In genomic region chr11:128908391-128909246, GRCh38 we compare ENCODE assay signal across 1 cellular context.
TF ChIP-seq lines count a peak whose summit lies in the region.

No MANE protein-coding gene starts in this region.

TF ChIP-seq in HepG2, 621 proteins besides CTCF, POLR2A, EP300 and RAD21:
- TF ChIP-seq SRF (IDR thresholded peaks at IDR 0.05; ENCODE audit: low read depth, low read length) (no peak), CREM (IDR thresholded peaks at IDR 0.05) (no peak), CREM (CRISPR knock-in tag; IDR thresholded peaks at IDR 0.05) (no peak), PHF21A (CRISPR knock-in tag; IDR thresholded peaks at IDR 0.05) (no peak), ZNF75D (CRISPR knock-in tag; IDR thresholded peaks at IDR 0.05; ENCODE audit: borderline replicate concordance) (no peak), ZFAT (CRISPR knock-in tag; conservative IDR thresholded peaks at IDR 0.05) (no peak), CCAR2 (optimal IDR thresholded peaks at IDR 0.05; ENCODE audit: low read depth, low read length) (no peak), RARG (CRISPR knock-in tag; IDR thresholded peaks at IDR 0.05; ENCODE audit: low read depth) (no peak), ZNF512 (CRISPR knock-in tag; IDR thresholded peaks at IDR 0.05) (no peak), ZBTB46 (CRISPR knock-in tag; IDR thresholded peaks at IDR 0.05; ENCODE audit: borderline replicate concordance) (no peak), PAXIP1 (CRISPR knock-in tag; conservative IDR thresholded peaks at IDR 0.05) (no peak), TFAP4 (IDR thresholded peaks at IDR 0.05; ENCODE audit: borderline replicate concordance, low read depth) (no peak), STAG1 (CRISPR knock-in tag; IDR thresholded peaks at IDR 0.05) (no peak)
- TF ChIP-seq, protein P1, sequence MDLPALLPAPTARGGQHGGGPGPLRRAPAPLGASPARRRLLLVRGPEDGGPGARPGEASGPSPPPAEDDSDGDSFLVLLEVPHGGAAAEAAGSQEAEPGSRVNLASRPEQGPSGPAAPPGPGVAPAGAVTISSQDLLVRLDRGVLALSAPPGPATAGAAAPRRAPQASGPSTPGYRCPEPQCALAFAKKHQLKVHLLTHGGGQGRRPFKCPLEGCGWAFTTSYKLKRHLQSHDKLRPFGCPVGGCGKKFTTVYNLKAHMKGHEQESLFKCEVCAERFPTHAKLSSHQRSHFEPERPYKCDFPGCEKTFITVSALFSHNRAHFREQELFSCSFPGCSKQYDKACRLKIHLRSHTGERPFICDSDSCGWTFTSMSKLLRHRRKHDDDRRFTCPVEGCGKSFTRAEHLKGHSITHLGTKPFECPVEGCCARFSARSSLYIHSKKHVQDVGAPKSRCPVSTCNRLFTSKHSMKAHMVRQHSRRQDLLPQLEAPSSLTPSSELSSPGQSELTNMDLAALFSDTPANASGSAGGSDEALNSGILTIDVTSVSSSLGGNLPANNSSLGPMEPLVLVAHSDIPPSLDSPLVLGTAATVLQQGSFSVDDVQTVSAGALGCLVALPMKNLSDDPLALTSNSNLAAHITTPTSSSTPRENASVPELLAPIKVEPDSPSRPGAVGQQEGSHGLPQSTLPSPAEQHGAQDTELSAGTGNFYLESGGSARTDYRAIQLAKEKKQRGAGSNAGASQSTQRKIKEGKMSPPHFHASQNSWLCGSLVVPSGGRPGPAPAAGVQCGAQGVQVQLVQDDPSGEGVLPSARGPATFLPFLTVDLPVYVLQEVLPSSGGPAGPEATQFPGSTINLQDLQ (CRISPR knock-in tag; IDR thresholded peaks at IDR 0.05), result no peak
- TF ChIP-seq, protein P2, sequence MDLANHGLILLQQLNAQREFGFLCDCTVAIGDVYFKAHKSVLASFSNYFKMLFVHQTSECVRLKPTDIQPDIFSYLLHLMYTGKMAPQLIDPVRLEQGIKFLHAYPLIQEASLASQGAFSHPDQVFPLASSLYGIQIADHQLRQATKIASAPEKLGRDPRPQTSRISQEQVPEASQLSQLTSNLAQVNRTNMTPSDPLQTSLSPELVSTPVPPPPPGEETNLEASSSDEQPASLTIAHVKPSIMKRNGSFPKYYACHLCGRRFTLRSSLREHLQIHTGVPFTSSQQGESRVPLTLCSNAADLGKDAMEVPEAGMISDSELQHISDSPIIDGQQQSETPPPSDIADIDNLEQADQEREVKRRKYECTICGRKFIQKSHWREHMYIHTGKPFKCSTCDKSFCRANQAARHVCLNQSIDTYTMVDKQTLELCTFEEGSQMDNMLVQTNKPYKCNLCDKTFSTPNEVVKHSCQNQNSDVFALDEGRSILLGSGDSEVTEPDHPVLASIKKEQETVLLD (CRISPR knock-in tag; IDR thresholded peaks at IDR 0.05; ENCODE audit: low read depth), result no peak
- TF ChIP-seq, protein P3, sequence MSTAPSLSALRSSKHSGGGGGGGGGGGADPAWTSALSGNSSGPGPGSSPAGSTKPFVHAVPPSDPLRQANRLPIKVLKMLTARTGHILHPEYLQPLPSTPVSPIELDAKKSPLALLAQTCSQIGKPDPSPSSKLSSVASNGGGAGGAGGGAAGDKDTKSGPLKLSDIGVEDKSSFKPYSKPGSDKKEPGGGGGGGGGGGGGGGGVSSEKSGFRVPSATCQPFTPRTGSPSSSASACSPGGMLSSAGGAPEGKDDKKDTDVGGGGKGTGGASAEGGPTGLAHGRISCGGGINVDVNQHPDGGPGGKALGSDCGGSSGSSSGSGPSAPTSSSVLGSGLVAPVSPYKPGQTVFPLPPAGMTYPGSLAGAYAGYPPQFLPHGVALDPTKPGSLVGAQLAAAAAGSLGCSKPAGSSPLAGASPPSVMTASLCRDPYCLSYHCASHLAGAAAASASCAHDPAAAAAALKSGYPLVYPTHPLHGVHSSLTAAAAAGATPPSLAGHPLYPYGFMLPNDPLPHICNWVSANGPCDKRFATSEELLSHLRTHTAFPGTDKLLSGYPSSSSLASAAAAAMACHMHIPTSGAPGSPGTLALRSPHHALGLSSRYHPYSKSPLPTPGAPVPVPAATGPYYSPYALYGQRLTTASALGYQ (CRISPR knock-in tag; IDR thresholded peaks at IDR 0.05), result no peak
